ENCODE assay signal across 37 cellular contexts in the genomic region with DNA sequence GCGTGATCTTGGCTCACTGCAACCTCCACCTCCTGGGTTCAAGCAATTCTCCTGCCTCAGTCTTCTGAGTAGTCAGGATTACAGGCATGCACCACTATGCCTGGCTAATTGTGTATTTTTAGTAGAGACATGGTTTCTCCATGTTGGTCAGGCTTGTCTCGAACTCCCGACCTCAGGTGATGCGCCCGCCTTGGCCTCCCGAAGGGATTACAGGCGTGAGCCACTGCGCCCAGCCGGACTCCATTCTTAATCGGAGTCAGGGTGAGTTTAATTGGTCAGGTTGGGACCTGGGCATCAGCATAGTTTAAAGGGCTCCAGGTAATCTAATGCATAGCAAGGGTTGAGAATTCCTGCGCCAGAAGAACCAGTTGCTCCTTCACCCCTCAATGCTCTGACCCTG.
"Had no signal": no experiment of that assay in that cellular context is flagged by ENCODE, and none has a peak within 500 bp of the region (broad histone marks: within the 10 kb centered on the region; RNA-seq: fewer than 3 reads in every experiment).

No MANE protein-coding gene starts in this region.

- H3K4me1 ChIP-seq: ascending aorta, breast epithelium had no signal

- H3K4me1 Mint-ChIP-seq: activated CD4-positive, alpha-beta T cell treated with anti-CD3 and anti-CD28 coated beads, Interleukin-2, amount 10 ng/mL, durations not matched to agents 24 days and 14 days; activated naive CD4-positive, alpha-beta T cell treated with anti-CD3 and anti-CD28 coated beads, Interleukin-2, amount 10 ng/mL, durations not matched to agents 7 days and 5 days; activated naive CD4-positive, alpha-beta T cell treated with anti-CD3 and anti-CD28 coated beads, Interleukin-2, amount 50 U/mL, for 24 hours had no signal

- H3K36me3 Mint-ChIP-seq: activated CD4-positive, alpha-beta memory T cell treated with anti-CD3 and anti-CD28 coated beads for 36 hours; activated naive CD4-positive, alpha-beta T cell treated with anti-CD3 and anti-CD28 coated beads, Interleukin-2, amount 10 ng/mL, durations not matched to agents 7 days and 5 days; activated naive CD4-positive, alpha-beta T cell treated with anti-CD3 and anti-CD28 coated beads, Interleukin-2, amount 50 U/mL, for 24 hours; activated naive CD8-positive, alpha-beta T cell; activated naive CD8-positive, alpha-beta T cell treated with anti-CD3 and anti-CD28 coated beads, Interleukin-2, amount 10 ng/mL, durations not matched to agents 7 days and 5 days had no signal

- H3K36me3 ChIP-seq: ascending aorta, brain microvascular endothelial cell, breast epithelium had no signal

- H3K4me3 ChIP-seq: ascending aorta, body of pancreas, breast epithelium had no signal

- H3K9me3 ChIP-seq: ascending aorta, body of pancreas, breast epithelium had no signal

- H3K9me3 Mint-ChIP-seq: activated B cell treated with CpG ODN at 0.5 μM for 24 hours; activated CD4-positive, alpha-beta memory T cell treated with anti-CD3 and anti-CD28 coated beads for 36 hours; activated CD4-positive, alpha-beta T cell treated with anti-CD3 and anti-CD28 coated beads, Interleukin-2, amount 10 ng/mL, durations not matched to agents 24 days and 14 days; activated CD8-positive, alpha-beta T cell treated with anti-CD3 and anti-CD28 coated beads for 36 hours; activated naive CD4-positive, alpha-beta T cell treated with anti-CD3 and anti-CD28 coated beads, Interleukin-2, amount 10 ng/mL, durations not matched to agents 7 days and 5 days; activated naive CD4-positive, alpha-beta T cell treated with anti-CD3 and anti-CD28 coated beads, Interleukin-2, amount 50 U/mL, for 24 hours; activated naive CD8-positive, alpha-beta T cell treated with anti-CD3 and anti-CD28 coated beads, Interleukin-2, amount 50 U/mL, for 24 hours; activated T-cell treated with anti-CD3 and anti-CD28 coated beads, Interleukin-2, amount 50 U/mL, for 4 hours; activated T-cell treated with anti-CD3 and anti-CD28 coated beads, Interleukin-2, amount 50 U/mL, for 72 hours; activated T-helper 1 cell treated with anti-CD3 and anti-CD28 coated beads, Interleukin-12 subunit alpha, Interleukin-12 subunit beta, Interleukin-2, Interleukin-4 antibody, amounts not matched to agents 30 ng/mL and 10 ng/mL and 1 ng/mL, durations not matched to agents 14 hours and 24 hours and 36 hours; activated T-helper 2 cell treated with anti-CD3 and anti-CD28 coated beads, Interferon-gamma antibody, Interleukin-2, Interleukin-4, amounts not matched to agents 10 μg/mL and 5 μg/mL and 100 μg/mL, durations not matched to agents 14 hours and 24 hours and 36 hours; T-helper 1 cell treated with Interleukin-12 subunit alpha and Interleukin-12 subunit beta and Interleukin-4 antibody, amounts not matched to agents 30 μg/mL and 1 μg/mL, for 36 hours; T-helper 2 cell treated with Interferon-gamma antibody and Interleukin-4, amounts not matched to agents 5 μg/mL and 100 μg/mL, for 36 hours had no signal

- H3K27ac Mint-ChIP-seq: activated B cell treated with CpG ODN at 0.5 μM for 24 hours; activated CD4-positive, alpha-beta memory T cell treated with anti-CD3 and anti-CD28 coated beads for 36 hours; activated CD4-positive, alpha-beta T cell treated with anti-CD3 and anti-CD28 coated beads, Interleukin-2, amount 10 ng/mL, durations not matched to agents 24 days and 14 days; activated CD8-positive, alpha-beta T cell treated with anti-CD3 and anti-CD28 coated beads for 36 hours; activated naive CD4-positive, alpha-beta T cell treated with anti-CD3 and anti-CD28 coated beads, Interleukin-2, amount 10 ng/mL, durations not matched to agents 7 days and 5 days; activated naive CD4-positive, alpha-beta T cell treated with anti-CD3 and anti-CD28 coated beads, Interleukin-2, amount 50 U/mL, for 24 hours; activated naive CD8-positive, alpha-beta T cell; activated naive CD8-positive, alpha-beta T cell treated with anti-CD3 and anti-CD28 coated beads, Interleukin-2, amount 10 ng/mL, durations not matched to agents 7 days and 5 days; activated naive CD8-positive, alpha-beta T cell treated with anti-CD3 and anti-CD28 coated beads, Interleukin-2, amount 50 U/mL, for 24 hours; activated T-cell treated with anti-CD3 and anti-CD28 coated beads, Interleukin-2, amount 50 U/mL, for 72 hours; activated T-helper 1 cell treated with anti-CD3 and anti-CD28 coated beads, Interleukin-12 subunit alpha, Interleukin-12 subunit beta, Interleukin-2, Interleukin-4 antibody, amounts not matched to agents 30 ng/mL and 10 ng/mL and 1 ng/mL, durations not matched to agents 14 hours and 24 hours and 36 hours; activated T-helper 2 cell treated with anti-CD3 and anti-CD28 coated beads, Interferon-gamma antibody, Interleukin-2, Interleukin-4, amounts not matched to agents 10 μg/mL and 5 μg/mL and 100 μg/mL, durations not matched to agents 14 hours and 24 hours and 36 hours; T-helper 1 cell treated with Interleukin-12 subunit alpha and Interleukin-12 subunit beta and Interleukin-4 antibody, amounts not matched to agents 30 μg/mL and 1 μg/mL, for 36 hours; T-helper 2 cell treated with Interferon-gamma antibody and Interleukin-4, amounts not matched to agents 5 μg/mL and 100 μg/mL, for 36 hours had no signal

- H3K27me3 ChIP-seq: ascending aorta, body of pancreas, breast epithelium had no signal

- H3K27ac ChIP-seq: ascending aorta, body of pancreas, brain microvascular endothelial cell, breast epithelium, VCaP had no signal

- DNase-seq: activated B cell treated with CpG ODN at 0.5 μM for 24 hours; activated CD4-positive, alpha-beta memory T cell treated with anti-CD3 and anti-CD28 coated beads for 36 hours; activated CD4-positive, alpha-beta T cell treated with anti-CD3 and anti-CD28 coated beads for 4 hours; activated CD4-positive, alpha-beta T cell treated with anti-CD3 and anti-CD28 coated beads, Interleukin-2, amount 10 ng/mL, durations not matched to agents 24 days and 14 days; activated CD4-positive, alpha-beta T cell treated with anti-CD3 and anti-CD28 coated beads, Interleukin-2, amount 50 U/mL, for 1 hour; activated CD4-positive, alpha-beta T cell treated with anti-CD3 and anti-CD28 coated beads, Interleukin-2, amount 50 U/mL, for 4 hours; activated CD4-positive, CD25-positive, alpha-beta regulatory T cell treated with anti-CD3 and anti-CD28 coated beads, Interleukin-2, amount 50 U/mL, for 72 hours; activated CD8-positive, alpha-beta memory T cell treated with anti-CD3 and anti-CD28 coated beads, Interleukin-2, amount 50 U/mL, for 4 hours; activated CD8-positive, alpha-beta T cell treated with anti-CD3 and anti-CD28 coated beads for 36 hours; activated effector memory CD4-positive, alpha-beta T cell treated with Interleukin-2 at 50 U/mL for 16 hours; activated gamma-delta T cell; activated naive CD4-positive, alpha-beta T cell treated with anti-CD3 and anti-CD28 coated beads, Interleukin-2, amount 10 ng/mL, durations not matched to agents 7 days and 5 days; activated naive CD4-positive, alpha-beta T cell treated with Interleukin-2 at 50 U/mL for 16 hours; activated naive CD8-positive, alpha-beta T cell treated with anti-CD3 and anti-CD28 coated beads, Interleukin-2, amount 10 ng/mL, durations not matched to agents 7 days and 5 days; activated naive CD8-positive, alpha-beta T cell treated with anti-CD3 and anti-CD28 coated beads, Interleukin-2, amount 50 U/mL, for 24 hours; activated T-cell treated with anti-CD3 and anti-CD28 coated beads for 4 hours; activated T-cell treated with anti-CD3 and anti-CD28 coated beads, Interleukin-2, amount 50 U/mL, for 1 hour; activated T-cell treated with anti-CD3 and anti-CD28 coated beads, Interleukin-2, amount 50 U/mL, for 4 hours; activated T-cell treated with anti-CD3 and anti-CD28 coated beads, Interleukin-2, amount 50 U/mL, for 72 hours; amygdala; anterior cingulate cortex; body of pancreas; brain microvascular endothelial cell; central memory CD4-positive, alpha-beta T cell; SW 1271; T-helper 1 cell; T-helper 2 cell; T-helper 9 cell had no signal

- H3K4me3 Mint-ChIP-seq: activated B cell treated with CpG ODN at 0.5 μM for 24 hours; activated CD4-positive, alpha-beta memory T cell treated with anti-CD3 and anti-CD28 coated beads for 36 hours; activated CD4-positive, alpha-beta T cell treated with anti-CD3 and anti-CD28 coated beads, Interleukin-2, amount 10 ng/mL, durations not matched to agents 24 days and 14 days; activated CD8-positive, alpha-beta T cell treated with anti-CD3 and anti-CD28 coated beads for 36 hours; activated naive CD4-positive, alpha-beta T cell treated with anti-CD3 and anti-CD28 coated beads, Interleukin-2, amount 10 ng/mL, durations not matched to agents 7 days and 5 days; activated naive CD4-positive, alpha-beta T cell treated with anti-CD3 and anti-CD28 coated beads, Interleukin-2, amount 50 U/mL, for 24 hours; activated naive CD8-positive, alpha-beta T cell; activated naive CD8-positive, alpha-beta T cell treated with anti-CD3 and anti-CD28 coated beads, Interleukin-2, amount 10 ng/mL, durations not matched to agents 7 days and 5 days; activated naive CD8-positive, alpha-beta T cell treated with anti-CD3 and anti-CD28 coated beads, Interleukin-2, amount 50 U/mL, for 24 hours; activated T-cell treated with anti-CD3 and anti-CD28 coated beads, Interleukin-2, amount 50 U/mL, for 4 hours; activated T-cell treated with anti-CD3 and anti-CD28 coated beads, Interleukin-2, amount 50 U/mL, for 72 hours; activated T-helper 1 cell treated with anti-CD3 and anti-CD28 coated beads, Interleukin-12 subunit alpha, Interleukin-12 subunit beta, Interleukin-2, Interleukin-4 antibody, amounts not matched to agents 30 ng/mL and 10 ng/mL and 1 ng/mL, durations not matched to agents 14 hours and 24 hours and 36 hours; T-helper 1 cell treated with Interleukin-12 subunit alpha and Interleukin-12 subunit beta and Interleukin-4 antibody, amounts not matched to agents 30 μg/mL and 1 μg/mL, for 36 hours; T-helper 2 cell treated with Interferon-gamma antibody and Interleukin-4, amounts not matched to agents 5 μg/mL and 100 μg/mL, for 36 hours had no signal

- H3K27me3 Mint-ChIP-seq: activated B cell treated with CpG ODN at 0.5 μM for 24 hours; activated CD4-positive, alpha-beta memory T cell treated with anti-CD3 and anti-CD28 coated beads for 36 hours; activated CD8-positive, alpha-beta T cell treated with anti-CD3 and anti-CD28 coated beads for 36 hours; activated naive CD4-positive, alpha-beta T cell treated with anti-CD3 and anti-CD28 coated beads, Interleukin-2, amount 50 U/mL, for 24 hours; activated naive CD8-positive, alpha-beta T cell; activated naive CD8-positive, alpha-beta T cell treated with anti-CD3 and anti-CD28 coated beads, Interleukin-2, amount 10 ng/mL, durations not matched to agents 7 days and 5 days had no signal
